ENCODE assay signal across 3 cellular contexts in the genomic region with DNA sequence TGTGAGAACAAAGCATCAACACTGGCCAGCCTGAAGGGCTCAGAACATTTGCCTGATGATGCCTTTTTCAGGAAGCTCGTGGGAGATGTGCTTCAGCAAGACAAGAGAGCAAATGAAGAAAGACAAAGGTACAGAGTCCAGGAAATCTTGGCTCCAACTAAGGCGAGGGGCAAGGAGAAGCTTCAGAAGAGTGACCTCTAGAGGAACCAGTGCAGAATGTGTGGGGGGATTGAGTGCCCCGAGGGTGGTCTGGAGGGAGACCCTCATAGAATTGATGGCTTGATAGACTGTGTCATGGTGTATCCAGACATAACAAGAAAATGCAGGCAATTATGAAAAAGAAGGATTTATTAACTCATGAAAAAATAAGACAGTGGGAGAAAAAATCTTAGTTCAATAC.
TF ChIP-seq lines count a peak whose summit lies in the region.

No MANE protein-coding gene starts in this region.

TF ChIP-seq in Ishikawa, 13 proteins besides CTCF, POLR2A, EP300 and RAD21:
- TF ChIP-seq ZBTB7A (IDR thresholded peaks at IDR 0.05; ENCODE audit: low read depth) = 0 out of 2 replicates have a peak, but pooled peaks have one; percentile 41
- no peak for TF ChIP-seq CEBPB (IDR thresholded peaks at IDR 0.05)

TF ChIP-seq in WTC11, 78 proteins besides CTCF, POLR2A, EP300 and RAD21:
- TF ChIP-seq, protein P1, sequence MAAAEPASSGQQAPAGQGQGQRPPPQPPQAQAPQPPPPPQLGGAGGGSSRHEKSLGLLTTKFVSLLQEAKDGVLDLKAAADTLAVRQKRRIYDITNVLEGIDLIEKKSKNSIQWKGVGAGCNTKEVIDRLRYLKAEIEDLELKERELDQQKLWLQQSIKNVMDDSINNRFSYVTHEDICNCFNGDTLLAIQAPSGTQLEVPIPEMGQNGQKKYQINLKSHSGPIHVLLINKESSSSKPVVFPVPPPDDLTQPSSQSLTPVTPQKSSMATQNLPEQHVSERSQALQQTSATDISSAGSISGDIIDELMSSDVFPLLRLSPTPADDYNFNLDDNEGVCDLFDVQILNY (CRISPR knock-in tag; IDR thresholded peaks at IDR 0.05) = no peak
- TF ChIP-seq, protein P2, sequence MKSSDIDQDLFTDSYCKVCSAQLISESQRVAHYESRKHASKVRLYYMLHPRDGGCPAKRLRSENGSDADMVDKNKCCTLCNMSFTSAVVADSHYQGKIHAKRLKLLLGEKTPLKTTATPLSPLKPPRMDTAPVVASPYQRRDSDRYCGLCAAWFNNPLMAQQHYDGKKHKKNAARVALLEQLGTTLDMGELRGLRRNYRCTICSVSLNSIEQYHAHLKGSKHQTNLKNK (CRISPR knock-in tag; IDR thresholded peaks at IDR 0.05) = no peak
- no peak for TF ChIP-seq ZNF219 (CRISPR knock-in tag; IDR thresholded peaks at IDR 0.05; ENCODE audit: borderline replicate concordance)
- TF ChIP-seq OVOL2 (CRISPR knock-in tag; IDR thresholded peaks at IDR 0.05; ENCODE audit: borderline replicate concordance) = no peak
- TF ChIP-seq, protein P3, sequence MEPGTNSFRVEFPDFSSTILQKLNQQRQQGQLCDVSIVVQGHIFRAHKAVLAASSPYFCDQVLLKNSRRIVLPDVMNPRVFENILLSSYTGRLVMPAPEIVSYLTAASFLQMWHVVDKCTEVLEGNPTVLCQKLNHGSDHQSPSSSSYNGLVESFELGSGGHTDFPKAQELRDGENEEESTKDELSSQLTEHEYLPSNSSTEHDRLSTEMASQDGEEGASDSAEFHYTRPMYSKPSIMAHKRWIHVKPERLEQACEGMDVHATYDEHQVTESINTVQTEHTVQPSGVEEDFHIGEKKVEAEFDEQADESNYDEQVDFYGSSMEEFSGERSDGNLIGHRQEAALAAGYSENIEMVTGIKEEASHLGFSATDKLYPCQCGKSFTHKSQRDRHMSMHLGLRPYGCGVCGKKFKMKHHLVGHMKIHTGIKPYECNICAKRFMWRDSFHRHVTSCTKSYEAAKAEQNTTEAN (CRISPR knock-in tag; IDR thresholded peaks at IDR 0.05) = no peak
- TF ChIP-seq, protein P4, sequence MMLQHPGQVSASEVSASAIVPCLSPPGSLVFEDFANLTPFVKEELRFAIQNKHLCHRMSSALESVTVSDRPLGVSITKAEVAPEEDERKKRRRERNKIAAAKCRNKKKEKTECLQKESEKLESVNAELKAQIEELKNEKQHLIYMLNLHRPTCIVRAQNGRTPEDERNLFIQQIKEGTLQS (CRISPR knock-in tag; conservative IDR thresholded peaks at IDR 0.05) = no peak
- TF ChIP-seq, protein P5, sequence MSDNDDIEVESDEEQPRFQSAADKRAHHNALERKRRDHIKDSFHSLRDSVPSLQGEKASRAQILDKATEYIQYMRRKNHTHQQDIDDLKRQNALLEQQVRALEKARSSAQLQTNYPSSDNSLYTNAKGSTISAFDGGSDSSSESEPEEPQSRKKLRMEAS (CRISPR knock-in tag; IDR thresholded peaks at IDR 0.05) = no peak
- no peak for TF ChIP-seq GTF2I (CRISPR knock-in tag; conservative IDR thresholded peaks at IDR 0.05)
- TF ChIP-seq ZNF416 (CRISPR knock-in tag; IDR thresholded peaks at IDR 0.05) = no peak
- no peak for TF ChIP-seq NFYB (CRISPR knock-in tag; conservative IDR thresholded peaks at IDR 0.05; ENCODE audit: low read depth)
- TF ChIP-seq, protein P6, sequence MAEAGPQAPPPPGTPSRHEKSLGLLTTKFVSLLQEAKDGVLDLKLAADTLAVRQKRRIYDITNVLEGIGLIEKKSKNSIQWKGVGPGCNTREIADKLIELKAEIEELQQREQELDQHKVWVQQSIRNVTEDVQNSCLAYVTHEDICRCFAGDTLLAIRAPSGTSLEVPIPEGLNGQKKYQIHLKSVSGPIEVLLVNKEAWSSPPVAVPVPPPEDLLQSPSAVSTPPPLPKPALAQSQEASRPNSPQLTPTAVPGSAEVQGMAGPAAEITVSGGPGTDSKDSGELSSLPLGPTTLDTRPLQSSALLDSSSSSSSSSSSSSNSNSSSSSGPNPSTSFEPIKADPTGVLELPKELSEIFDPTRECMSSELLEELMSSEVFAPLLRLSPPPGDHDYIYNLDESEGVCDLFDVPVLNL (CRISPR knock-in tag; IDR thresholded peaks at IDR 0.05; ENCODE audit: borderline replicate concordance, low read depth) = no peak
- no peak for TF ChIP-seq JUN (CRISPR knock-in tag; IDR thresholded peaks at IDR 0.05)
- no peak for TF ChIP-seq MXD4 (CRISPR knock-in tag; IDR thresholded peaks at IDR 0.05; ENCODE audit: borderline replicate concordance)
- TF ChIP-seq, protein P7, sequence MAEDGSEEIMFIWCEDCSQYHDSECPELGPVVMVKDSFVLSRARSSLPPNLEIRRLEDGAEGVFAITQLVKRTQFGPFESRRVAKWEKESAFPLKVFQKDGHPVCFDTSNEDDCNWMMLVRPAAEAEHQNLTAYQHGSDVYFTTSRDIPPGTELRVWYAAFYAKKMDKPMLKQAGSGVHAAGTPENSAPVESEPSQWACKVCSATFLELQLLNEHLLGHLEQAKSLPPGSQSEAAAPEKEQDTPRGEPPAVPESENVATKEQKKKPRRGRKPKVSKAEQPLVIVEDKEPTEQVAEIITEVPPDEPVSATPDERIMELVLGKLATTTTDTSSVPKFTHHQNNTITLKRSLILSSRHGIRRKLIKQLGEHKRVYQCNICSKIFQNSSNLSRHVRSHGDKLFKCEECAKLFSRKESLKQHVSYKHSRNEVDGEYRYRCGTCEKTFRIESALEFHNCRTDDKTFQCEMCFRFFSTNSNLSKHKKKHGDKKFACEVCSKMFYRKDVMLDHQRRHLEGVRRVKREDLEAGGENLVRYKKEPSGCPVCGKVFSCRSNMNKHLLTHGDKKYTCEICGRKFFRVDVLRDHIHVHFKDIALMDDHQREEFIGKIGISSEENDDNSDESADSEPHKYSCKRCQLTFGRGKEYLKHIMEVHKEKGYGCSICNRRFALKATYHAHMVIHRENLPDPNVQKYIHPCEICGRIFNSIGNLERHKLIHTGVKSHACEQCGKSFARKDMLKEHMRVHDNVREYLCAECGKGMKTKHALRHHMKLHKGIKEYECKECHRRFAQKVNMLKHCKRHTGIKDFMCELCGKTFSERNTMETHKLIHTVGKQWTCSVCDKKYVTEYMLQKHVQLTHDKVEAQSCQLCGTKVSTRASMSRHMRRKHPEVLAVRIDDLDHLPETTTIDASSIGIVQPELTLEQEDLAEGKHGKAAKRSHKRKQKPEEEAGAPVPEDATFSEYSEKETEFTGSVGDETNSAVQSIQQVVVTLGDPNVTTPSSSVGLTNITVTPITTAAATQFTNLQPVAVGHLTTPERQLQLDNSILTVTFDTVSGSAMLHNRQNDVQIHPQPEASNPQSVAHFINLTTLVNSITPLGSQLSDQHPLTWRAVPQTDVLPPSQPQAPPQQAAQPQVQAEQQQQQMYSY (CRISPR knock-in tag; IDR thresholded peaks at IDR 0.05) = no peak
- TF ChIP-seq, protein P8, sequence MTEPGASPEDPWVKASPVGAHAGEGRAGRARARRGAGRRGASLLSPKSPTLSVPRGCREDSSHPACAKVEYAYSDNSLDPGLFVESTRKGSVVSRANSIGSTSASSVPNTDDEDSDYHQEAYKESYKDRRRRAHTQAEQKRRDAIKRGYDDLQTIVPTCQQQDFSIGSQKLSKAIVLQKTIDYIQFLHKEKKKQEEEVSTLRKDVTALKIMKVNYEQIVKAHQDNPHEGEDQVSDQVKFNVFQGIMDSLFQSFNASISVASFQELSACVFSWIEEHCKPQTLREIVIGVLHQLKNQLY (CRISPR knock-in tag; IDR thresholded peaks at IDR 0.05) = no peak
- no peak for TF ChIP-seq FOXP1 (CRISPR knock-in tag; IDR thresholded peaks at IDR 0.05; ENCODE audit: borderline replicate concordance)
- TF ChIP-seq ZNF121 (CRISPR knock-in tag; IDR thresholded peaks at IDR 0.05) = no peak
- TF ChIP-seq TCF7 (CRISPR knock-in tag; IDR thresholded peaks at IDR 0.05; ENCODE audit: low read depth) = no peak
- TF ChIP-seq SP1 (CRISPR knock-in tag; conservative IDR thresholded peaks at IDR 0.05) = no peak
- TF ChIP-seq PRRX2 (CRISPR knock-in tag; IDR thresholded peaks at IDR 0.05) = no peak

TF ChIP-seq in HepG2, 621 proteins besides CTCF, POLR2A, EP300 and RAD21:
- TF ChIP-seq, protein P9, sequence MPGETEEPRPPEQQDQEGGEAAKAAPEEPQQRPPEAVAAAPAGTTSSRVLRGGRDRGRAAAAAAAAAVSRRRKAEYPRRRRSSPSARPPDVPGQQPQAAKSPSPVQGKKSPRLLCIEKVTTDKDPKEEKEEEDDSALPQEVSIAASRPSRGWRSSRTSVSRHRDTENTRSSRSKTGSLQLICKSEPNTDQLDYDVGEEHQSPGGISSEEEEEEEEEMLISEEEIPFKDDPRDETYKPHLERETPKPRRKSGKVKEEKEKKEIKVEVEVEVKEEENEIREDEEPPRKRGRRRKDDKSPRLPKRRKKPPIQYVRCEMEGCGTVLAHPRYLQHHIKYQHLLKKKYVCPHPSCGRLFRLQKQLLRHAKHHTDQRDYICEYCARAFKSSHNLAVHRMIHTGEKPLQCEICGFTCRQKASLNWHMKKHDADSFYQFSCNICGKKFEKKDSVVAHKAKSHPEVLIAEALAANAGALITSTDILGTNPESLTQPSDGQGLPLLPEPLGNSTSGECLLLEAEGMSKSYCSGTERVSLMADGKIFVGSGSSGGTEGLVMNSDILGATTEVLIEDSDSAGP (CRISPR knock-in tag; IDR thresholded peaks at IDR 0.05; ENCODE audit: borderline replicate concordance) = no peak
- TF ChIP-seq EZH2 (conservative IDR thresholded peaks at IDR 0.05; ENCODE audit: low read depth, low read length) (no peak), ZNF160 (CRISPR knock-in tag; IDR thresholded peaks at IDR 0.05) (no peak), CAMTA2 (CRISPR knock-in tag; IDR thresholded peaks at IDR 0.05; ENCODE audit: borderline replicate concordance) (no peak), ZNF652 (CRISPR knock-in tag; IDR thresholded peaks at IDR 0.05; ENCODE audit: borderline replicate concordance, low read depth) (no peak), REPIN1 (CRISPR knock-in tag; IDR thresholded peaks at IDR 0.05; ENCODE audit: borderline replicate concordance, low read depth) (no peak), FOSL2 (CRISPR knock-in tag; IDR thresholded peaks at IDR 0.05) (no peak), PHF21A (CRISPR knock-in tag; IDR thresholded peaks at IDR 0.05) (no peak), ZNF234 (CRISPR knock-in tag; conservative IDR thresholded peaks at IDR 0.05) (no peak), ZNF614 (CRISPR knock-in tag; IDR thresholded peaks at IDR 0.05; ENCODE audit: borderline replicate concordance) (no peak), KAT8 (CRISPR knock-in tag; IDR thresholded peaks at IDR 0.05) (no peak)
- TF ChIP-seq, protein P10, sequence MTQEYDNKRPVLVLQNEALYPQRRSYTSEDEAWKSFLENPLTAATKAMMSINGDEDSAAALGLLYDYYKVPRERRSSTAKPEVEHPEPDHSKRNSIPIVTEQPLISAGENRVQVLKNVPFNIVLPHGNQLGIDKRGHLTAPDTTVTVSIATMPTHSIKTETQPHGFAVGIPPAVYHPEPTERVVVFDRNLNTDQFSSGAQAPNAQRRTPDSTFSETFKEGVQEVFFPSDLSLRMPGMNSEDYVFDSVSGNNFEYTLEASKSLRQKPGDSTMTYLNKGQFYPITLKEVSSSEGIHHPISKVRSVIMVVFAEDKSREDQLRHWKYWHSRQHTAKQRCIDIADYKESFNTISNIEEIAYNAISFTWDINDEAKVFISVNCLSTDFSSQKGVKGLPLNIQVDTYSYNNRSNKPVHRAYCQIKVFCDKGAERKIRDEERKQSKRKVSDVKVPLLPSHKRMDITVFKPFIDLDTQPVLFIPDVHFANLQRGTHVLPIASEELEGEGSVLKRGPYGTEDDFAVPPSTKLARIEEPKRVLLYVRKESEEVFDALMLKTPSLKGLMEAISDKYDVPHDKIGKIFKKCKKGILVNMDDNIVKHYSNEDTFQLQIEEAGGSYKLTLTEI (CRISPR knock-in tag; conservative IDR thresholded peaks at IDR 0.05) = no peak
- TF ChIP-seq, protein P11, sequence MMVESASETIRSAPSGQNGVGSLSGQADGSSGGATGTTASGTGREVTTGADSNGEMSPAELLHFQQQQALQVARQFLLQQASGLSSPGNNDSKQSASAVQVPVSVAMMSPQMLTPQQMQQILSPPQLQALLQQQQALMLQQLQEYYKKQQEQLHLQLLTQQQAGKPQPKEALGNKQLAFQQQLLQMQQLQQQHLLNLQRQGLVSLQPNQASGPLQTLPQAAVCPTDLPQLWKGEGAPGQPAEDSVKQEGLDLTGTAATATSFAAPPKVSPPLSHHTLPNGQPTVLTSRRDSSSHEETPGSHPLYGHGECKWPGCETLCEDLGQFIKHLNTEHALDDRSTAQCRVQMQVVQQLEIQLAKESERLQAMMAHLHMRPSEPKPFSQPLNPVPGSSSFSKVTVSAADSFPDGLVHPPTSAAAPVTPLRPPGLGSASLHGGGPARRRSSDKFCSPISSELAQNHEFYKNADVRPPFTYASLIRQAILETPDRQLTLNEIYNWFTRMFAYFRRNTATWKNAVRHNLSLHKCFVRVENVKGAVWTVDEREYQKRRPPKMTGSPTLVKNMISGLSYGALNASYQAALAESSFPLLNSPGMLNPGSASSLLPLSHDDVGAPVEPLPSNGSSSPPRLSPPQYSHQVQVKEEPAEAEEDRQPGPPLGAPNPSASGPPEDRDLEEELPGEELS (CRISPR knock-in tag; IDR thresholded peaks at IDR 0.05) = no peak
